Comparison of ENCODE assay signal across 1 cellular context in the genomic region with DNA sequence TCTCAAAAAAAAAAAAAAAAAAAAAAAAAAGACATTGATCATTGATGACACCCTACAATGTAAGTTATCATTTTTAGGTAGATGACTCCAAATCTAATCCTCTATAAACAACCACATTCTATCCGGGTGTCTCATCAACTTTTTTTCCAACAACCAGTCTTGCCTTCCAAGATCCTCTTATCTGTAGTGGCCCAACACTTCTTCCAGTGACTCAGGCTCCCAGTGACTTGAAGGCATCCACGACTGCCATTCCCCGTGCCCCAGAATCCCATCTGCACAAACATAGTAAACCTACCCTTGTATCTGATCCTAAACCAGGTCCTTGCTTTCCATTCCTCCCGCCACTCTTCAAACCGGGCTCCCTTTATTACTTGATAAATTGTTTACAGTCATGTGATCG.
TF ChIP-seq lines count a peak whose summit lies in the region.

No MANE protein-coding gene starts in this region.

TF ChIP-seq in GM23338, 12 proteins besides CTCF, POLR2A, EP300 and RAD21 (continued from another document):
- no peak for TF ChIP-seq ZNF462 (CRISPR knock-in tag; IDR thresholded peaks at IDR 0.05)
